In genomic region chr3:108346301-108346989, GRCh38 we compare ENCODE assay signal across 21 cellular contexts. TPM values are rescaled to one million over a fixed set of nuclear protein-coding genes. Genes with fewer than 3 reads are reported as not detected.
DNase-seq lines count a peak whose midpoint lies in the region; ATAC-seq, FAIRE-seq and TF ChIP-seq lines count a peak whose summit lies in the region.
"Had no signal": no experiment of that assay in that cellular context is flagged by ENCODE, and none has a peak within 500 bp of the region (broad histone marks: within the 10 kb centered on the region; RNA-seq: fewer than 3 reads in every experiment).

No MANE protein-coding gene starts in this region.

- H3K27ac Mint-ChIP-seq in astrocyte (ENCODE audit: unreplicated experiment) = peak overlapping the region; percentile 77
- no peak overlapping the region for H3K27ac Mint-ChIP-seq in activated CD4-positive, alpha-beta memory T cell treated with anti-CD3 and anti-CD28 coated beads, Interleukin-2, amount 10 ng/mL, durations not matched to agents 7 days and 5 days
- H3K27ac Mint-ChIP-seq: activated naive CD8-positive, alpha-beta T cell treated with anti-CD3 and anti-CD28 coated beads for 36 hours had no signal

- H4K91ac ChIP-seq in neuronal stem cell (ENCODE audit: low read depth, low read length, poor library complexity) = no peak overlapping the region

- no peak for TF ChIP-seq CTCF in astrocyte (IDR thresholded peaks at IDR 0.05; ENCODE audit: insufficient read depth, low read depth, low read length)

- POLR2A ChIA-PET in activated CD4-positive, alpha-beta memory T cell treated with anti-CD3 and anti-CD28 coated beads, Interleukin-2, amount 10 ng/mL, durations not matched to agents 7 days and 5 days (lab: Charles Lee) = no interaction called here

- H3K4ac ChIP-seq in neuronal stem cell (ENCODE audit: low read length) = no peak overlapping the region

- no peak overlapping the region for H4K8ac ChIP-seq in neuronal stem cell (ENCODE audit: low read depth, low read length)

- peak; percentile 5 for DNase-seq in GM03348 (ENCODE audit: low spot score)
- peak; percentile 78 to 94 for DNase-seq in NOMO-1 (lab: John Stamatoyannopoulos, UW; ENCODE audit: unreplicated experiment in 2 of 2)
- DNase-seq in astrocyte (ENCODE audit: low read depth) = peak; percentile 47
- DNase-seq in neuronal stem cell (ENCODE audit: low spot score) = peak; percentile 14
- no peak for DNase-seq in NCI-H748 treated with DMSO at 0.1 percent for 48 hours (lab: John Stamatoyannopoulos, UW)
- DNase-seq in NCI-H2196 treated with DMSO at 0.1 percent for 48 hours (lab: John Stamatoyannopoulos, UW; ENCODE audit: unreplicated experiment) = no peak
- no peak for DNase-seq in activated CD4-positive, alpha-beta memory T cell treated with anti-CD3 and anti-CD28 coated beads, Interleukin-2, amount 10 ng/mL, durations not matched to agents 7 days and 5 days
- DNase-seq: activated CD4-positive, CD25-positive, alpha-beta regulatory T cell; activated naive CD8-positive, alpha-beta T cell treated with anti-CD3 and anti-CD28 coated beads for 36 hours; dorsolateral prefrontal cortex; EL; NCI-H2227 treated with DMSO at 0.1 percent for 48 hours; ovary; stimulated activated CD4-positive, alpha-beta T cell treated with anti-CD3 and anti-CD28 coated beads, Interleukin-2, amount 100 ng/mL, for 24 hours; T-helper 1 cell had no signal

- no peak overlapping the region for H3K18ac ChIP-seq in neuronal stem cell (ENCODE audit: low read length)

- H3K23ac ChIP-seq in neuronal stem cell (ENCODE audit: low read depth, low read length, poor library complexity) = no peak overlapping the region

- no peak overlapping the region for H3K27ac ChIP-seq in astrocyte (ENCODE audit: low read depth, low read length)
- H3K27ac ChIP-seq in neuronal stem cell (replicated peaks; ENCODE audit: low read length) = no peak overlapping the region
- H3K27ac ChIP-seq: dorsolateral prefrontal cortex, KMS-11, ovary had no signal

- FAIRE-seq in astrocyte (lab: Jason Lieb, UNC) = no peak
- FAIRE-seq: bronchial epithelial cell had no signal

- no peaks in the 10 kb centered on the region for H3K36me3 Mint-ChIP-seq in astrocyte (ENCODE audit: low read depth, unreplicated experiment)
- peaks cover 19% of the 10 kb centered on the region for H3K36me3 Mint-ChIP-seq in activated CD4-positive, alpha-beta memory T cell treated with anti-CD3 and anti-CD28 coated beads, Interleukin-2, amount 10 ng/mL, durations not matched to agents 7 days and 5 days (ENCODE audit: low read depth)
- H3K36me3 Mint-ChIP-seq: activated naive CD8-positive, alpha-beta T cell treated with anti-CD3 and anti-CD28 coated beads for 36 hours had no signal

- no peak overlapping the region for H2BK15ac ChIP-seq in neuronal stem cell (ENCODE audit: low read length)

- no peak overlapping the region for H2BK120ac ChIP-seq in neuronal stem cell (ENCODE audit: low read depth, low read length)

- H2BK12ac ChIP-seq in neuronal stem cell (ENCODE audit: low read length) = no peak overlapping the region

- H3K9me3 Mint-ChIP-seq in astrocyte (ENCODE audit: unreplicated experiment) = no peaks in the 10 kb centered on the region
- peaks cover 13% of the 10 kb centered on the region for H3K9me3 Mint-ChIP-seq in activated CD4-positive, alpha-beta memory T cell treated with anti-CD3 and anti-CD28 coated beads, Interleukin-2, amount 10 ng/mL, durations not matched to agents 7 days and 5 days
- H3K9me3 Mint-ChIP-seq: activated naive CD8-positive, alpha-beta T cell treated with anti-CD3 and anti-CD28 coated beads for 36 hours had no signal

- CTCF ChIA-PET in activated CD4-positive, alpha-beta memory T cell treated with anti-CD3 and anti-CD28 coated beads, Interleukin-2, amount 10 ng/mL, durations not matched to agents 7 days and 5 days (lab: Charles Lee) = no interaction called here

- no peaks in the 10 kb centered on the region for H3K79me2 ChIP-seq in astrocyte (ENCODE audit: insufficient read depth, low read length)

- no peak overlapping the region for H2AK5ac ChIP-seq in neuronal stem cell (ENCODE audit: low read depth, low read length)

- no peak overlapping the region for H2AFZ ChIP-seq in astrocyte (ENCODE audit: low read depth, low read length)
- H2AFZ ChIP-seq in neuronal stem cell (ENCODE audit: low read length) = peak overlapping the region; percentile 32

- H4K20me1 ChIP-seq in astrocyte (ENCODE audit: insufficient read depth, low read length) = no peaks in the 10 kb centered on the region

- H3K4me2 ChIP-seq in astrocyte (ENCODE audit: low read length) = no peak overlapping the region
- H3K4me2 ChIP-seq in neuronal stem cell (ENCODE audit: insufficient read depth, low read length, poor library complexity, severe bottlenecking) = no peak overlapping the region
- H3K4me2 ChIP-seq: KMS-11 had no signal

- no peaks in the 10 kb centered on the region for H3K9me3 ChIP-seq in astrocyte (ENCODE audit: insufficient read depth, low read depth, low read length)
- no peaks in the 10 kb centered on the region for H3K9me3 ChIP-seq in neuronal stem cell (replicated peaks in 1 of 2; ENCODE audit: control insufficient read depth in 2 of 2, insufficient read depth in 1 of 2, low read depth in 1 of 2, low read length in 2 of 2)
- H3K9me3 ChIP-seq: ovary had no signal

- H3K27me3 ChIP-seq in astrocyte (ENCODE audit: insufficient read depth, low read length) (no peaks in the 10 kb centered on the region), neuronal stem cell (ENCODE audit: control insufficient read depth in 3 of 3, insufficient read depth in 3 of 3, low read depth in 1 of 3, low read length in 3 of 3) (no peaks in the 10 kb centered on the region)
- H3K27me3 ChIP-seq: dorsolateral prefrontal cortex, ovary had no signal

- no peaks in the 10 kb centered on the region for H3K4me1 ChIP-seq in astrocyte (ENCODE audit: insufficient read depth, low read length)
- H3K4me1 ChIP-seq in neuronal stem cell (ENCODE audit: control insufficient read depth in 2 of 2, insufficient read depth in 1 of 2, low read depth in 1 of 2, low read length in 2 of 2) = peaks cover 9 to 15% of the 10 kb centered on the region in 2 donors

- no peak for ATAC-seq in HG02938 (IDR thresholded peaks at IDR 0.05; ENCODE audit: unreplicated experiment)

- H3K9ac ChIP-seq in astrocyte (ENCODE audit: low read length) (no peak overlapping the region), neuronal stem cell (ENCODE audit: low read depth, low read length, poor library complexity) (no peak overlapping the region)
- H3K9ac ChIP-seq: KMS-11 had no signal

- no CpG with 5 or more reads among the region's 5 CpGs for WGBS in neuronal stem cell (ENCODE audit: extremely low coverage in 2 of 2, insufficient read length in 2 of 2, insufficient replicate concordance in 1 of 2), 2 donors

- peaks cover 2% of the 10 kb centered on the region for H3K27me3 Mint-ChIP-seq in astrocyte (ENCODE audit: low read depth, unreplicated experiment)
- H3K27me3 Mint-ChIP-seq in activated CD4-positive, alpha-beta memory T cell treated with anti-CD3 and anti-CD28 coated beads, Interleukin-2, amount 10 ng/mL, durations not matched to agents 7 days and 5 days = peaks cover 2% of the 10 kb centered on the region
- H3K27me3 Mint-ChIP-seq: activated naive CD8-positive, alpha-beta T cell treated with anti-CD3 and anti-CD28 coated beads for 36 hours had no signal

- H2BK5ac ChIP-seq in neuronal stem cell (ENCODE audit: low read length) = no peak overlapping the region

- H3K14ac ChIP-seq in neuronal stem cell (ENCODE audit: low read length) = no peak overlapping the region

- no peaks in the 10 kb centered on the region for H3K79me1 ChIP-seq in neuronal stem cell (ENCODE audit: low read depth, low read length)

- no peak overlapping the region for H3K4me3 ChIP-seq in astrocyte (ENCODE audit: insufficient read depth, low read depth, low read length)
- H3K4me3 ChIP-seq in neuronal stem cell (ENCODE audit: low read length in 2 of 2) = no peak overlapping the region
- H3K4me3 ChIP-seq: dorsolateral prefrontal cortex, ovary had no signal

- no peak overlapping the region for H3K4me3 Mint-ChIP-seq in astrocyte (ENCODE audit: unreplicated experiment)
- H3K4me3 Mint-ChIP-seq in activated CD4-positive, alpha-beta memory T cell treated with anti-CD3 and anti-CD28 coated beads, Interleukin-2, amount 10 ng/mL, durations not matched to agents 7 days and 5 days = no peak overlapping the region
- H3K4me3 Mint-ChIP-seq: activated naive CD8-positive, alpha-beta T cell treated with anti-CD3 and anti-CD28 coated beads for 36 hours had no signal

- H3K36me3 ChIP-seq in astrocyte (ENCODE audit: insufficient read depth, low read length) (no peaks in the 10 kb centered on the region), neuronal stem cell (replicated peaks in 1 of 2; ENCODE audit: control insufficient read depth in 2 of 2, insufficient read depth in 2 of 2, low read length in 2 of 2) (no peaks in the 10 kb centered on the region)
- H3K36me3 ChIP-seq: ovary had no signal

- H3K4me1 Mint-ChIP-seq in astrocyte (ENCODE audit: low read depth, unreplicated experiment) = peaks cover 22% of the 10 kb centered on the region
- peaks cover 31% of the 10 kb centered on the region for H3K4me1 Mint-ChIP-seq in activated CD4-positive, alpha-beta memory T cell treated with anti-CD3 and anti-CD28 coated beads, Interleukin-2, amount 10 ng/mL, durations not matched to agents 7 days and 5 days

RNA-seq across cellular contexts. Expression of gene HHLA2, which starts 50.1 kb away (rescaled TPM):
- not detected in 2 replicates for total RNA-seq in astrocyte
- polyA plus RNA-seq in neuronal stem cell (2013, experiment 1 of 2) = not detected
- 0.01 TPM for polyA plus RNA-seq in neuronal stem cell (2013, experiment 2 of 2)
- total RNA-seq in activated CD4-positive, alpha-beta memory T cell treated with anti-CD3 and anti-CD28 coated beads, Interleukin-2, amount 10 ng/mL, durations not matched to agents 7 days and 5 days = 10 to 100 TPM in 1 of 2 experiments, 1 to 10 TPM in 1; 9.5 to 11.6 TPM
- total RNA-seq: bronchial epithelial cell, ureter had no signal
- polyA plus RNA-seq: AG04450, esophagus had no signal

Comparison
In these comparisons a context has a peak if more than half of its experiments do, and no peak if none do; other contexts are left out.
1. DNase-seq: peak in GM03348 (single experiment), NOMO-1 (2 of 2), astrocyte (single experiment) and neuronal stem cell (single experiment); none in NCI-H748 treated with DMSO at 0.1 percent for 48 hours (single experiment), NCI-H2196 treated with DMSO at 0.1 percent for 48 hours (single experiment) and activated CD4-positive, alpha-beta memory T cell treated with anti-CD3 and anti-CD28 coated beads, Interleukin-2, amount 10 ng/mL, durations not matched to agents 7 days and 5 days (single experiment).
2. RNA of gene HHLA2, which starts 50.1 kb away (total RNA-seq): 9.5 to 11.6 TPM in activated CD4-positive, alpha-beta memory T cell treated with anti-CD3 and anti-CD28 coated beads, Interleukin-2, amount 10 ng/mL, durations not matched to agents 7 days and 5 days; not detected in astrocyte; every median in the first group is over 10 times any median in the second.